Comparison of ENCODE assay signal across 28 cellular contexts in genomic region chrX:41970419-41970818, GRCh38.
"Had no signal": no experiment of that assay in that cellular context is flagged by ENCODE, and none has a peak within 500 bp of the region (broad histone marks: within the 10 kb centered on the region; RNA-seq: fewer than 3 reads in every experiment).

No MANE protein-coding gene starts in this region.

- DNase-seq: cortex of kidney; effector memory CD8-positive, alpha-beta T cell; gastrocnemius medialis; head of caudate nucleus; kidney; left cardiac atrium; left lung; mesenchymal stem cell; mucosa of descending colon; naive B cell; stimulated activated CD4-positive, alpha-beta T cell treated with anti-CD3 and anti-CD28 coated beads, Interleukin-12 subunit alpha, Interleukin-12 subunit beta, amount 100 ng/mL, for 4 hours; stimulated activated CD4-positive, alpha-beta T cell treated with anti-CD3 and anti-CD28 coated beads, Interleukin-1b, Interleukin-23, amount 100 ng/mL, for 48 hours; stimulated activated CD4-positive, alpha-beta T cell treated with anti-CD3 and anti-CD28 coated beads, Interleukin-4, amount 100 ng/mL, for 1 hour; stimulated activated naive CD4-positive, alpha-beta T cell treated with Interleukin-2 at 50 U/mL for 16 hours; stomach; thyroid gland; trophoblast cell had no signal

- H3K27me3 Mint-ChIP-seq: effector memory CD8-positive, alpha-beta T cell had no signal

- ATAC-seq: effector memory CD8-positive, alpha-beta T cell; gastrocnemius medialis; left cardiac atrium; left lung; mucosa of descending colon; natural killer cell treated with Interleukin-12 subunit alpha and Interleukin-12 subunit beta and Interleukin-15 and Interleukin-18, amount 100 ng/mL, for 72 hours; sciatic nerve; stimulated activated effector memory CD8-positive, alpha-beta T cell treated with anti-CD3 and anti-CD28 coated beads, Interleukin-12 subunit alpha, Interleukin-12 subunit beta, amount 100 ng/mL, for 72 hours had no signal

- H3K36me3 Mint-ChIP-seq: mesothelial cell of epicardium; natural killer cell treated with Interleukin-12 subunit alpha and Interleukin-12 subunit beta and Interleukin-15 and Interleukin-18, amount 100 ng/mL, for 72 hours; stimulated activated effector memory CD8-positive, alpha-beta T cell treated with anti-CD3 and anti-CD28 coated beads, Interleukin-12 subunit alpha, Interleukin-12 subunit beta, amount 100 ng/mL, for 72 hours had no signal

- H3K9me3 ChIP-seq: gastrocnemius medialis, left lung, mucosa of descending colon, neutrophil, right atrium auricular region, thyroid gland, vagina had no signal

- H3K27ac ChIP-seq: gastrocnemius medialis, left lung, neutrophil, parathyroid adenoma, right atrium auricular region, stomach, thyroid gland, vagina had no signal

- H3K4me3 ChIP-seq: gastrocnemius medialis, left lung, mucosa of descending colon, right atrium auricular region, smooth muscle cell, stomach, thyroid gland, vagina had no signal

- H3K4me2 ChIP-seq: smooth muscle cell had no signal

- H3K36me3 ChIP-seq: gastrocnemius medialis, left lung, neutrophil, right atrium auricular region, stomach, thyroid gland, vagina had no signal

- H3K4me1 ChIP-seq: gastrocnemius medialis, left lung, parathyroid adenoma, right atrium auricular region, stomach, thyroid gland, vagina had no signal

- H3K79me2 ChIP-seq: parathyroid adenoma had no signal

- H3K4me1 Mint-ChIP-seq: mesothelial cell of epicardium; neural crest cell; stimulated activated effector memory CD8-positive, alpha-beta T cell treated with anti-CD3 and anti-CD28 coated beads, Interleukin-12 subunit alpha, Interleukin-12 subunit beta, amount 100 ng/mL, for 72 hours had no signal

- H3K9me3 Mint-ChIP-seq: effector memory CD8-positive, alpha-beta T cell had no signal

- H3K27ac Mint-ChIP-seq: effector memory CD8-positive, alpha-beta T cell; mesothelial cell of epicardium; naive B cell; natural killer cell treated with Interleukin-12 subunit alpha and Interleukin-12 subunit beta and Interleukin-15 and Interleukin-18, amount 100 ng/mL, for 72 hours; progenitor cell of endocrine pancreas; stimulated activated effector memory CD8-positive, alpha-beta T cell treated with anti-CD3 and anti-CD28 coated beads, Interleukin-12 subunit alpha, Interleukin-12 subunit beta, amount 100 ng/mL, for 72 hours had no signal

- H2AFZ ChIP-seq: parathyroid adenoma had no signal

- H3K4me3 Mint-ChIP-seq: effector memory CD8-positive, alpha-beta T cell; mesothelial cell of epicardium; naive B cell; natural killer cell treated with Interleukin-12 subunit alpha and Interleukin-12 subunit beta and Interleukin-15 and Interleukin-18, amount 100 ng/mL, for 72 hours; neural crest cell; stimulated activated effector memory CD8-positive, alpha-beta T cell treated with anti-CD3 and anti-CD28 coated beads, Interleukin-12 subunit alpha, Interleukin-12 subunit beta, amount 100 ng/mL, for 72 hours had no signal

- H3K27me3 ChIP-seq: gastrocnemius medialis, left lung, neutrophil, right atrium auricular region, thyroid gland, vagina had no signal
